In genomic region chr21:28752131-28752530, GRCh38 we compare ENCODE assay signal across 3 cellular contexts.
TF ChIP-seq lines count a peak whose summit lies in the region.

No MANE protein-coding gene starts in this region.

TF ChIP-seq in SK-N-SH, 30 proteins besides CTCF, POLR2A, EP300 and RAD21:
- TF ChIP-seq JUND (IDR thresholded peaks at IDR 0.05) (no peak), TCF12 (IDR thresholded peaks at IDR 0.05) (peak; percentile 28; the same call in 1 of the 2 replicates)

TF ChIP-seq in SK-N-SH treated with all-trans-retinoic acid at 6 μM for 48 hours, 23 proteins besides CTCF, POLR2A, EP300 and RAD21:
- no peak for TF ChIP-seq CSDC2 (CRISPR knock-in tag; IDR thresholded peaks at IDR 0.05)
- TF ChIP-seq ZNF70 (CRISPR knock-in tag; IDR thresholded peaks at IDR 0.05), result no peak

TF ChIP-seq in IMR-90, 13 proteins besides CTCF, POLR2A, EP300 and RAD21:
- TF ChIP-seq NFE2L2 (IDR thresholded peaks at IDR 0.05; ENCODE audit: low read depth, low read length) (no peak), RFX5 (IDR thresholded peaks at IDR 0.05; ENCODE audit: low read depth, low read length) (no peak), MAZ (IDR thresholded peaks at IDR 0.05; ENCODE audit: borderline replicate concordance, low read depth, low read length) (no peak), SMC3 (IDR thresholded peaks at IDR 0.05; ENCODE audit: low read depth, low read length) (no peak), RCOR1 (IDR thresholded peaks at IDR 0.05; ENCODE audit: insufficient replicate concordance, low read length) (no peak), ELK1 (IDR thresholded peaks at IDR 0.05; ENCODE audit: borderline replicate concordance, low read depth, low read length) (no peak), BHLHE40 (IDR thresholded peaks at IDR 0.05; ENCODE audit: low read depth, low read length) (no peak), CEBPB (IDR thresholded peaks at IDR 0.05; ENCODE audit: low read depth, low read length) (no peak), FOS (IDR thresholded peaks at IDR 0.05; ENCODE audit: low read depth, low read length) (no peak), MXI1 (IDR thresholded peaks at IDR 0.05; ENCODE audit: borderline replicate concordance, low read depth, low read length) (no peak), CHD1 (IDR thresholded peaks at IDR 0.05; ENCODE audit: low read depth, low read length) (no peak), USF2 (IDR thresholded peaks at IDR 0.05; ENCODE audit: low read depth, low read length) (no peak)
TF ChIP-seq in IMR-90: peak in this region for 0.
